22 cellular contexts compared by ENCODE assay signal in genomic region chr17:45985447-45985846, GRCh38. TPM values are rescaled to one million over a fixed set of nuclear protein-coding genes. Genes with fewer than 3 reads are reported as not detected.
A peak's percentile ranks its signal among the peaks of the same experiment; 100 is the strongest.
DNase-seq lines count a peak whose midpoint lies in the region; ATAC-seq, FAIRE-seq and TF ChIP-seq lines count a peak whose summit lies in the region.
"Had no signal": no experiment of that assay in that cellular context is flagged by ENCODE, and none has a peak within 500 bp of the region (broad histone marks: within the 10 kb centered on the region; RNA-seq: fewer than 3 reads in every experiment).

No MANE protein-coding gene starts in this region.

- intact Hi-C loops in posterior vena cava (cut with DNase I) = no loop called here
- intact Hi-C loops in ovary (cut with DNase I) = no loop called here

- no peak overlapping the region for H2BK12ac ChIP-seq in H1 (ENCODE audit: low read depth, low read length)

- TF ChIP-seq CTCF in HEK293 (tag by site-specific recombination; IDR thresholded peaks at IDR 0.05) (no peak), H1 (IDR thresholded peaks at IDR 0.05; ENCODE audit: control extremely low read depth in 1 of 3, insufficient read depth in 1 of 3, low read depth in 1 of 3, low read length in 3 of 3) (no peak), ovary (IDR thresholded peaks at IDR 0.05) (no peak)

- no peak overlapping the region for H2AK5ac ChIP-seq in H1 (ENCODE audit: low read depth, low read length)

- H3K23ac ChIP-seq in H1 (ENCODE audit: insufficient read length) = no peak overlapping the region

- H3K9me3 ChIP-seq in HEK293 (ENCODE audit: control insufficient read depth, insufficient read depth, low read depth, low read length) (no peaks in the 10 kb centered on the region), T-helper 17 cell (ENCODE audit: control insufficient read depth, low read length, poor library complexity, severe bottlenecking) (no peaks in the 10 kb centered on the region), H1 (ENCODE audit: insufficient read depth in 2 of 2, low read depth in 1 of 2, low read length in 1 of 2) (no peaks in the 10 kb centered on the region), ovary (no peaks in the 10 kb centered on the region)
- H3K9me3 ChIP-seq: BE2C, HAP-1 had no signal

- H3K27me3 ChIP-seq in H1 (replicated peaks in 1 of 4; ENCODE audit: control insufficient read depth in 3 of 4, extremely low read depth in 1 of 4, insufficient read depth in 3 of 4, low read length in 3 of 4) = no peaks in the 10 kb centered on the region; a peak in 1 of 7 replicates
- H3K27me3 ChIP-seq in ovary = no peaks in the 10 kb centered on the region
- H3K27me3 ChIP-seq: BE2C had no signal

- ATAC-seq in T-helper 17 cell (no peak), GM19023 (IDR thresholded peaks at IDR 0.05; ENCODE audit: unreplicated experiment) (no peak)

- no peak overlapping the region for H3K4ac ChIP-seq in H1 (replicated peaks; ENCODE audit: insufficient read length, low read depth, low read length)

- no peaks in the 10 kb centered on the region for H3K79me2 ChIP-seq in H1 (ENCODE audit: control insufficient read depth in 1 of 2, insufficient read depth in 2 of 2, low read length in 2 of 2)

- H3K9ac ChIP-seq in H1 (replicated peaks in 1 of 4; ENCODE audit: extremely low read depth in 1 of 4, low read depth in 3 of 4, low read length in 3 of 4) = no peak overlapping the region

- H3K27ac Mint-ChIP-seq in T-helper 17 cell = peak overlapping the region; percentile 73
- H3K27ac Mint-ChIP-seq: CD4-positive, CD25-positive, alpha-beta regulatory T cell had no signal

- no peak for FAIRE-seq in H1 (lab: Jason Lieb, UNC)
- FAIRE-seq: D721Med, G401.6, GM19239 had no signal

- CTCF ChIA-PET in HEK293 (lab: Yijun Ruan, JAX) = interaction anchor here (0.6 kb wide), 1 partner anchor 59 kb away, joined by 3 read pairs; no protein-coding TSS in a partner anchor
- CTCF ChIA-PET in H1 (lab: Charles Lee; ENCODE audit: partially characterized antibody) = interaction anchor here (1.4 to 1.6 kb wide), 2 partner anchors 14 kb away, joined by 3 to 7 read pairs; partner anchors contain the start of gene STH

- no peaks in the 10 kb centered on the region for H3K4me1 ChIP-seq in HEK293 (ENCODE audit: control insufficient read depth, insufficient read depth, low read length)
- H3K4me1 ChIP-seq in H1 (replicated peaks in 1 of 4; ENCODE audit: control insufficient read depth in 3 of 4, insufficient read depth in 4 of 4, low read length in 3 of 4) = peaks cover 0 to 10% (median 5%) of the 10 kb centered on the region in 4 experiments; a peak in 4 of 7 replicates
- H3K4me1 ChIP-seq in ovary (ENCODE audit: insufficient read depth) = no peaks in the 10 kb centered on the region
- H3K4me1 ChIP-seq: BE2C, HAP-1 had no signal

- no peak overlapping the region for H4K8ac ChIP-seq in H1 (ENCODE audit: extremely low read depth, insufficient read depth, low read length)

- POLR2A ChIA-PET in HEK293 (lab: Yijun Ruan, JAX) (no interaction called here), H1 (lab: Charles Lee; ENCODE audit: partially characterized antibody) (interaction anchor here (0.7 kb wide), 1 partner anchor 16 kb away, joined by 3 read pairs; no protein-coding TSS in a partner anchor)

- H3K27ac ChIP-seq in HEK293 (ENCODE audit: extremely low read depth, low read depth, low read length) = no peak overlapping the region
- H3K27ac ChIP-seq in H1 (ENCODE audit: low read depth, low read length) = no peak overlapping the region
- H3K27ac ChIP-seq in ovary = no peak overlapping the region
- H3K27ac ChIP-seq: HL-60 had no signal

- no peak overlapping the region for H3K4me3 Mint-ChIP-seq in T-helper 17 cell
- H3K4me3 Mint-ChIP-seq: CD4-positive, CD25-positive, alpha-beta regulatory T cell; CD8-positive, alpha-beta memory T cell had no signal

- no peak overlapping the region for H2BK20ac ChIP-seq in H1 (ENCODE audit: low read length)

- no peaks in the 10 kb centered on the region for H3K23me2 ChIP-seq in H1 (ENCODE audit: low read depth, low read length)

- no peak overlapping the region for H3K56ac ChIP-seq in H1 (replicated peaks; ENCODE audit: insufficient read length, low read depth, low read length)

- H3K79me1 ChIP-seq in H1 (ENCODE audit: low read depth, low read length) = no peaks in the 10 kb centered on the region

- H3K36me3 ChIP-seq in HEK293 (ENCODE audit: control insufficient read depth in 2 of 2, insufficient read depth in 1 of 2, low read length in 2 of 2) (no peaks in the 10 kb centered on the region), H1 (ENCODE audit: control insufficient read depth in 2 of 4, insufficient read depth in 4 of 4, low read length in 3 of 4) (no peaks in the 10 kb centered on the region), ovary (no peaks in the 10 kb centered on the region)
- H3K36me3 ChIP-seq: BE2C, HAP-1 had no signal

- H3K18ac ChIP-seq in H1 (ENCODE audit: extremely low read depth, low read length) = no peak overlapping the region

- H2BK15ac ChIP-seq in H1 (ENCODE audit: low read length) = 0 out of 2 replicates have a peak overlapping the region, but pooled peaks have one; percentile 29

- no peak for TF ChIP-seq EP300 in H1 (IDR thresholded peaks at IDR 0.05; ENCODE audit: borderline replicate concordance in 1 of 2, low read depth in 2 of 2, low read length in 2 of 2)
- no peak for TF ChIP-seq EP300 in ovary (IDR thresholded peaks at IDR 0.05)

- H3K4me3 ChIP-seq in HEK293 (ENCODE audit: low read depth, low read length) (no peak overlapping the region), H1 (ENCODE audit: extremely low read depth in 1 of 4, insufficient read depth in 2 of 4, low read depth in 3 of 4, low read length in 4 of 4) (no peak overlapping the region), ovary (no peak overlapping the region)
- H3K4me3 ChIP-seq: HAP-1 had no signal

- H4K5ac ChIP-seq in H1 (ENCODE audit: insufficient read length, low read depth, low read length) = no peak overlapping the region

- no peak overlapping the region for H2BK120ac ChIP-seq in H1 (replicated peaks; ENCODE audit: low read depth, low read length)

- no peak overlapping the region for H2BK5ac ChIP-seq in H1 (ENCODE audit: low read depth, low read length)

- H3K4me2 ChIP-seq in H1 (ENCODE audit: insufficient read depth in 1 of 2, low read depth in 2 of 2, low read length in 2 of 2) = no peak overlapping the region

- peaks cover 8% of the 10 kb centered on the region for H3K4me1 Mint-ChIP-seq in T-helper 17 cell
- H3K4me1 Mint-ChIP-seq: CD4-positive, CD25-positive, alpha-beta regulatory T cell; CD8-positive, alpha-beta memory T cell had no signal

- TF ChIP-seq POLR2A in H1 (IDR thresholded peaks at IDR 0.05; ENCODE audit: control extremely low read depth in 1 of 2, low read depth in 2 of 2, low read length in 2 of 2) (no peak), ovary (IDR thresholded peaks at IDR 0.05) (no peak)

- no peak for TF ChIP-seq RAD21 in H1 (IDR thresholded peaks at IDR 0.05 in 1 of 2, conservative IDR thresholded peaks at IDR 0.05 in 1 of 2; ENCODE audit: low read depth in 2 of 2, low read length in 2 of 2)

- peaks cover 3% of the 10 kb centered on the region for H3K36me3 Mint-ChIP-seq in T-helper 17 cell (ENCODE audit: low read depth)
- H3K36me3 Mint-ChIP-seq: CD4-positive, CD25-positive, alpha-beta regulatory T cell; CD8-positive, alpha-beta memory T cell had no signal

- no peaks in the 10 kb centered on the region for H4K20me1 ChIP-seq in H1 (replicated peaks in 1 of 2; ENCODE audit: control insufficient read depth in 1 of 2, insufficient read depth in 2 of 2, low read length in 2 of 2)

- no peak overlapping the region for H2AFZ ChIP-seq in H1 (ENCODE audit: low read length)

- H3K27me3 Mint-ChIP-seq in T-helper 17 cell = peaks cover 12% of the 10 kb centered on the region

- 90% methylated on average over 4 of the region's 4 CpGs; no CpG with 5 or more reads in 1 of the 2 experiments for WGBS in H1 (ENCODE audit: extremely low coverage in 1 of 2, insufficient coverage in 1 of 2, insufficient read length in 1 of 2, insufficient replicate concordance in 2 of 2, low coverage in 1 of 2, low lambda C conversion rate in 2 of 2, missing lambda C conversion rate in 1 of 2), 2 experiments
- 73 to 85% (median 83%) methylated on average over 4 of the region's 4 CpGs for WGBS in ovary, 3 donors

- DNase-seq in T-helper 17 cell (no peak), H1 (ENCODE audit: low read depth in 1 of 2, low spot score in 2 of 2) (no peak), posterior vena cava (ENCODE audit: low spot score) (peak; percentile 10), ovary (no peak)
- no peak for DNase-seq in activated naive CD4-positive, alpha-beta T cell treated with Interleukin-2 at 50 U/mL for 16 hours
- DNase-seq: ACHN; BE2C; C1 segment of cervical spinal cord; CD4-positive, CD25-positive, alpha-beta regulatory T cell; CD8-positive, alpha-beta memory T cell; COR-L47; Karpas-422; KBM-7 had no signal

- H4K91ac ChIP-seq in H1 (replicated peaks; ENCODE audit: insufficient read length, low read length) = no peak overlapping the region

- no peak overlapping the region for H3K14ac ChIP-seq in H1 (ENCODE audit: insufficient read length)

TF ChIP-seq in HEK293, 187 proteins besides CTCF, POLR2A, EP300 and RAD21:
- TF ChIP-seq ZNF239 (tag by site-specific recombination; IDR thresholded peaks at IDR 0.05) (peak; percentile 98), ZNF132 (tag by site-specific recombination; IDR thresholded peaks at IDR 0.05; ENCODE audit: borderline replicate concordance) (no peak), ZNF791 (tag by site-specific recombination; IDR thresholded peaks at IDR 0.05) (no peak)
TF ChIP-seq in HEK293: peak in this region for 1.

TF ChIP-seq in H1, 55 proteins besides CTCF, POLR2A, EP300 and RAD21:
- no peak for TF ChIP-seq JUND (IDR thresholded peaks at IDR 0.05; ENCODE audit: low read length)
- peak; percentile 74 for TF ChIP-seq MAFK (IDR thresholded peaks at IDR 0.05; ENCODE audit: low read depth, low read length)

RNA-seq across cellular contexts. Expression of gene STH, which starts 13.6 kb away (rescaled TPM):
- total RNA-seq in T-helper 17 cell = not detected
- total RNA-seq in H1 (2021; fragmentation: NEBNext Ultra II Directional; extraction: Animal tissue kit (Norgen Biotek cat#: 25700)) = not detected in 2 replicates
- polyA plus RNA-seq in H1 (2011; rRNA removed) = not detected in 2 replicates
- polyA plus RNA-seq in H1 (2011; cell fraction: cytosol; rRNA removed) = not detected
- not detected for polyA plus RNA-seq in H1 (2011; cell fraction: nucleus; rRNA removed)
- polyA plus RNA-seq in H1 (2012, experiment 1 of 2) = not detected in 4 replicates
- polyA plus RNA-seq in H1 (2012, experiment 2 of 2) = not detected
- polyA plus RNA-seq in H1 (2013, experiment 1 of 2) = not detected
- not detected for polyA plus RNA-seq in H1 (2013, experiment 2 of 2)
- not detected in 2 replicates for polyA minus RNA-seq in H1 (2011; rRNA and poly(A)+ RNA removed)
- not detected for polyA minus RNA-seq in H1 (2011; cell fraction: cytosol; rRNA and poly(A)+ RNA removed)
- not detected for polyA minus RNA-seq in H1 (2011; cell fraction: nucleus; rRNA and poly(A)+ RNA removed)
- total RNA-seq in posterior vena cava = not detected
- not detected for total RNA-seq in ovary
- polyA plus RNA-seq in ovary = not detected
- total RNA-seq: A172; CD4-positive, CD25-positive, alpha-beta regulatory T cell; CD8-positive, alpha-beta memory T cell; H4 had no signal
- polyA plus RNA-seq: CD4-positive, CD25-positive, alpha-beta regulatory T cell; CD8-positive, alpha-beta memory T cell had no signal
